ENCODE assay signal across 11 cellular contexts in genomic region chr5:130337179-130337888, GRCh38.
DNase-seq lines count a peak whose midpoint lies in the region; ATAC-seq, FAIRE-seq and TF ChIP-seq lines count a peak whose summit lies in the region.
"Had no signal": no experiment of that assay in that cellular context is flagged by ENCODE, and none has a peak within 500 bp of the region (broad histone marks: within the 10 kb centered on the region; RNA-seq: fewer than 3 reads in every experiment).

No MANE protein-coding gene starts in this region.

- ATAC-seq in naive thymus-derived CD8-positive, alpha-beta T cell: no peak
- ATAC-seq: activated CD8-positive, alpha-beta T cell treated with anti-CD3 and anti-CD28 coated beads, Interleukin-2, amount 10 ng/mL, durations not matched to agents 7 days and 5 days had no signal

- no peaks in the 10 kb centered on the region for H3K36me3 ChIP-seq in bronchial epithelial cell (ENCODE audit: control insufficient read depth, insufficient read depth, low read length)
- H3K36me3 ChIP-seq in A673 (ENCODE audit: insufficient read depth, low read length, poor library complexity, severe bottlenecking): no peaks in the 10 kb centered on the region
- no peaks in the 10 kb centered on the region for H3K36me3 ChIP-seq in vagina
- H3K36me3 ChIP-seq: adrenal gland had no signal

- no peaks in the 10 kb centered on the region for H3K36me3 Mint-ChIP-seq in naive thymus-derived CD8-positive, alpha-beta T cell

- CTCF ChIA-PET in AG04449 (lab: Yijun Ruan, JAX) (interaction anchor here (0.8 kb wide), 1 partner anchor 14 kb away, joined by 3 read pairs; no protein-coding TSS in a partner anchor), A673 (lab: Charles Lee) (no interaction called here)

- H3K27me3 Mint-ChIP-seq in naive thymus-derived CD8-positive, alpha-beta T cell: peaks cover 0 to 3% (median 0%) of the 10 kb centered on the region in 5 donors

- H3K4me1 Mint-ChIP-seq in naive thymus-derived CD8-positive, alpha-beta T cell: peaks cover 0 to 2% (median 0%) of the 10 kb centered on the region in 4 donors

- FAIRE-seq in bronchial epithelial cell (lab: Jason Lieb, UNC): no peak

- no peak overlapping the region for H3K4me3 ChIP-seq in AG04449 (ENCODE audit: low read depth, low read length)
- H3K4me3 ChIP-seq in bronchial epithelial cell (ENCODE audit: low read depth, low read length): no peak overlapping the region
- no peak overlapping the region for H3K4me3 ChIP-seq in A673 (ENCODE audit: low read depth, low read length, poor library complexity, severe bottlenecking)
- no peak overlapping the region for H3K4me3 ChIP-seq in vagina
- H3K4me3 ChIP-seq: adrenal gland had no signal

- H3K4me1 ChIP-seq in A673 (ENCODE audit: insufficient read depth, low read length, poor library complexity, severe bottlenecking) (no peaks in the 10 kb centered on the region), vagina (no peaks in the 10 kb centered on the region)

- H3K9me3 ChIP-seq in A673 (ENCODE audit: low read depth, low read length, poor library complexity, severe bottlenecking) (no peaks in the 10 kb centered on the region), vagina (no peaks in the 10 kb centered on the region)
- H3K9me3 ChIP-seq: adrenal gland had no signal

- TF ChIP-seq POLR2A in vagina (IDR thresholded peaks at IDR 0.05): no peak

- intact Hi-C loops in A673 (cut with micrococcal nuclease; ENCODE audit: unreplicated experiment): no loop called here
- intact Hi-C loops in vagina (cut with DNase I): no loop called here

- BruUV-seq in A673 (replicated peaks; lab: Mats Ljungman, UMichigan): no TSS peak

- peaks cover 0 to 7% (median 0%) of the 10 kb centered on the region in 9 donors for H3K9me3 Mint-ChIP-seq in naive thymus-derived CD8-positive, alpha-beta T cell

- TF ChIP-seq CTCF in AG04449 (IDR thresholded peaks at IDR 0.05; ENCODE audit: insufficient read depth, low read length, missing control alignments) (no peak), bronchial epithelial cell (IDR thresholded peaks at IDR 0.05; ENCODE audit: insufficient read depth, low read length, severe bottlenecking) (no peak), A673 (conservative IDR thresholded peaks at IDR 0.05; ENCODE audit: low read depth, low read length) (no peak), vagina (IDR thresholded peaks at IDR 0.05) (no peak)

- POLR2A ChIA-PET in AG04449 (lab: Yijun Ruan, JAX): no interaction called here
- POLR2A ChIA-PET in A673 (lab: Charles Lee; ENCODE audit: low non-redundant PET): no interaction called here
- POLR2A ChIA-PET in naive thymus-derived CD8-positive, alpha-beta T cell (lab: Charles Lee): no interaction called here

- no peak overlapping the region for H3K27ac ChIP-seq in A673 (ENCODE audit: low read depth, low read length, poor library complexity, severe bottlenecking)
- no peak overlapping the region for H3K27ac ChIP-seq in vagina
- H3K27ac ChIP-seq: adrenal gland had no signal

- no peak overlapping the region for H3K27ac Mint-ChIP-seq in naive thymus-derived CD8-positive, alpha-beta T cell
- H3K27ac Mint-ChIP-seq: activated CD8-positive, alpha-beta T cell treated with anti-CD3 and anti-CD28 coated beads, Interleukin-2, amount 10 ng/mL, durations not matched to agents 7 days and 5 days had no signal

- DNase-seq in AG04449 (ENCODE audit: low read depth, low spot score) (peak; percentile 50), HS-5 (ENCODE audit: low read depth) (peak; percentile 64), bronchial epithelial cell (ENCODE audit: low read depth) (peak; percentile 72), kidney glomerular epithelial cell (lab: John Stamatoyannopoulos, UW) (peak; percentile 22), NCI-H82 treated with DMSO at 0.1 percent for 48 hours (lab: John Stamatoyannopoulos, UW; ENCODE audit: unreplicated experiment) (no peak), A673 (ENCODE audit: low spot score) (no peak), vagina (ENCODE audit: extremely low spot score in 2 of 2) (no peak)
- no peak for DNase-seq in naive thymus-derived CD8-positive, alpha-beta T cell
- DNase-seq: activated CD8-positive, alpha-beta T cell treated with anti-CD3 and anti-CD28 coated beads, Interleukin-2, amount 10 ng/mL, durations not matched to agents 7 days and 5 days; stimulated activated CD4-positive, alpha-beta T cell treated with anti-CD3 and anti-CD28 coated beads, Interleukin-12 subunit alpha, Interleukin-12 subunit beta, amount 100 ng/mL, for 4 hours had no signal

- H3K27me3 ChIP-seq in bronchial epithelial cell (ENCODE audit: control insufficient read depth, insufficient read depth, low read length) (no peaks in the 10 kb centered on the region), A673 (replicated peaks; ENCODE audit: insufficient read depth, low read depth, low read length, poor library complexity) (no peaks in the 10 kb centered on the region), vagina (no peaks in the 10 kb centered on the region)
- H3K27me3 ChIP-seq: adrenal gland had no signal

- H3K4me3 Mint-ChIP-seq in naive thymus-derived CD8-positive, alpha-beta T cell: no peak overlapping the region
- H3K4me3 Mint-ChIP-seq: activated CD8-positive, alpha-beta T cell treated with anti-CD3 and anti-CD28 coated beads, Interleukin-2, amount 10 ng/mL, durations not matched to agents 7 days and 5 days had no signal

Comparison
In these comparisons a context has a peak if more than half of its experiments do, and no peak if none do; other contexts are left out.
1. DNase-seq: peak in AG04449 (single experiment), HS-5 (single experiment), bronchial epithelial cell (single experiment) and kidney glomerular epithelial cell (single experiment); none in NCI-H82 treated with DMSO at 0.1 percent for 48 hours (single experiment), A673 (single experiment), vagina (0 of 2) and naive thymus-derived CD8-positive, alpha-beta T cell (0 of 10).